ENCODE assay signal across 7 cellular contexts in the genomic region with DNA sequence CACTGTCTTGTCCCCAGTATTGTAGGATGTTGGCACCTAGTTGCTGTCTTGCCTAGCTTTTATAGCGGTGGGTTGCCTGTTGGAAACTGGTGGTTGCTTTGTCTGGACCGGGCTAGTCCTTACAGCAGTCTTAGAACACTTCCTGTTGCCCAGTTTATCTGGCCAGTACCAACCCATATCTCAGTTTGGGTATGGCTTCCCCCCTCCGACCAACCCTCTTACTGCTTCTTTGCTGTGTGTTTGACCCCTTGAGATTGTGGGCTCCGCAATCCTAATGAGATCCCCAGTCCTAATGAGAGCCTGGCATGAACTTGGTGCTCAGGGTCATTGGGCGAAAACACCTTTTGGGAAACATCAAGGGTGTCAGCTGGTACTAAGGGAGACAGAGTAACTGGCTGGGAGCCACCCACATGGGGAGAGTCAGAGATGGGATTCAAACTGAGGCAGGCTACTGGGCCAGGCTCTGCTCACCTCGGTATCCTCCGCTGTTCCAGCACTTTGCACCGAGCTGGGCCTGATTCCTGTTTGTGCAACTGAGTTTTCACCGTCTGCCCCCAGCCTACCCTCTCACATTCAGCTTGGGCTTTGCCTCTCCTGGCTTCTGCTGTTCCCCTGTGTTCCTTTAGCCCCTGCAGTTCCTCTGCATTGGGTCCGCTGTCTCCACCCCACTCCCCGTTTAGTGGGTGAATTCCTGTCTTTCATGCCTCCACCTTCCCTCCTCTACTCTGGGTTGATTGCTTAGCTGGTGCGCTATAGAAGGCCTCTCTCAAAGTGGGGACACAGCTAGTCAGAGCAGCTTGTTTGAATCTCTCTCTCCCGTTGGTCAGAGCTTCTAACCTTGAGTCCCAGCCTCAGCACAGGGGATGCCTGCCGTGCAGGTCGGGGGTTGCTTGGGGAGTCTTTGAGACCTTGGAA. TPM values are rescaled to one million over a fixed set of nuclear protein-coding genes. Genes with fewer than 3 reads are reported as not detected.
DNase-seq lines count a peak whose midpoint lies in the region; ATAC-seq, FAIRE-seq and TF ChIP-seq lines count a peak whose summit lies in the region.

No MANE protein-coding gene starts in this region.

- H3K36me3 ChIP-seq in HEK293 (ENCODE audit: control insufficient read depth in 2 of 2, insufficient read depth in 1 of 2, low read length in 2 of 2) (no peaks in the 10 kb centered on the region), keratinocyte (ENCODE audit: control insufficient read depth in 2 of 2, extremely low read depth in 1 of 2, insufficient read depth in 2 of 2, low read length in 2 of 2) (no peaks in the 10 kb centered on the region)

- dilution Hi-C loops in keratinocyte (cut with MboI; ENCODE audit: extremely low pct_ligation_motif_present, low sequenced_read_pairs) = no loop called here

- H3K9me3 Mint-ChIP-seq in activated B cell treated with CpG ODN at 0.5 μM for 24 hours = no peaks in the 10 kb centered on the region
- no peaks in the 10 kb centered on the region for H3K9me3 Mint-ChIP-seq in stimulated activated effector memory CD8-positive, alpha-beta T cell treated with anti-CD3 and anti-CD28 coated beads, Interleukin-12 subunit alpha, Interleukin-12 subunit beta, amount 100 ng/mL, for 72 hours

- H3K27me3 ChIP-seq in keratinocyte (ENCODE audit: control insufficient read depth, extremely low read depth, insufficient read depth, low read length) = peaks cover 8% of the 10 kb centered on the region

- no peak for TF ChIP-seq POLR2A in GM18505 (IDR thresholded peaks at IDR 0.05; ENCODE audit: borderline replicate concordance, extremely low read depth, insufficient read depth, insufficient read length)

- peak overlapping the region; percentile 12 for H3K27ac Mint-ChIP-seq in activated B cell treated with CpG ODN at 0.5 μM for 24 hours
- peak overlapping the region; percentile 95 for H3K27ac Mint-ChIP-seq in stimulated activated effector memory CD8-positive, alpha-beta T cell treated with anti-CD3 and anti-CD28 coated beads, Interleukin-12 subunit alpha, Interleukin-12 subunit beta, amount 100 ng/mL, for 72 hours

- no peak overlapping the region for H2AFZ ChIP-seq in keratinocyte (ENCODE audit: control insufficient read depth, low read length)

- peak overlapping the region; percentile 85 for H3K4me3 Mint-ChIP-seq in activated B cell treated with CpG ODN at 0.5 μM for 24 hours
- H3K4me3 Mint-ChIP-seq in stimulated activated effector memory CD8-positive, alpha-beta T cell treated with anti-CD3 and anti-CD28 coated beads, Interleukin-12 subunit alpha, Interleukin-12 subunit beta, amount 100 ng/mL, for 72 hours = peak overlapping the region; percentile 94

- peaks cover 3% of the 10 kb centered on the region for H3K36me3 Mint-ChIP-seq in activated B cell treated with CpG ODN at 0.5 μM for 24 hours (ENCODE audit: low read depth)
- H3K36me3 Mint-ChIP-seq in stimulated activated effector memory CD8-positive, alpha-beta T cell treated with anti-CD3 and anti-CD28 coated beads, Interleukin-12 subunit alpha, Interleukin-12 subunit beta, amount 100 ng/mL, for 72 hours = peaks cover 6% of the 10 kb centered on the region

- POLR2A ChIA-PET in HEK293 (lab: Yijun Ruan, JAX) (no interaction called here), activated B cell treated with CpG ODN at 0.5 μM for 24 hours (lab: Charles Lee) (interaction anchor here (1.9 to 5.5 kb wide), 5 partner anchors 53 to 202 kb away, joined by 6 to 55 read pairs (median 14); partner anchors contain the start of genes GRPEL1 and MRFAP1L1)

- no peak overlapping the region for H3K4me3 ChIP-seq in HEK293 (ENCODE audit: low read depth, low read length)
- H3K4me3 ChIP-seq in keratinocyte (ENCODE audit: control insufficient read depth in 2 of 3, extremely low read depth in 1 of 3, insufficient read depth in 2 of 3, low read depth in 1 of 3, low read length in 3 of 3) = no peak overlapping the region

- H3K9me1 ChIP-seq in keratinocyte (ENCODE audit: control insufficient read depth, extremely low read depth, insufficient read depth, low read length) = no peaks in the 10 kb centered on the region

- peak overlapping the region; percentile 87 for H3K4me2 ChIP-seq in keratinocyte (ENCODE audit: control insufficient read depth, extremely low read depth, insufficient read depth, low read depth, low read length)

- intact Hi-C loops in activated B cell treated with CpG ODN at 0.5 μM for 24 hours (cut with micrococcal nuclease) = no loop called here

- no peak for ATAC-seq in activated B cell treated with CpG ODN at 0.5 μM for 24 hours (ENCODE audit: low read depth)
- no peak for ATAC-seq in stimulated activated effector memory CD8-positive, alpha-beta T cell treated with anti-CD3 and anti-CD28 coated beads, Interleukin-12 subunit alpha, Interleukin-12 subunit beta, amount 100 ng/mL, for 72 hours
- ATAC-seq in GM18505 (IDR thresholded peaks at IDR 0.05; ENCODE audit: unreplicated experiment) = no peak
- ATAC-seq in HG03565 (IDR thresholded peaks at IDR 0.05; ENCODE audit: unreplicated experiment) = no peak

- no peaks in the 10 kb centered on the region for H3K4me1 ChIP-seq in HEK293 (ENCODE audit: control insufficient read depth, insufficient read depth, low read length)
- H3K4me1 ChIP-seq in keratinocyte (ENCODE audit: control insufficient read depth, extremely low read depth, insufficient read depth, low read length) = peaks cover 15% of the 10 kb centered on the region

- H3K9me3 ChIP-seq in HEK293 (ENCODE audit: control insufficient read depth, insufficient read depth, low read depth, low read length) = no peaks in the 10 kb centered on the region
- H3K9me3 ChIP-seq in keratinocyte (ENCODE audit: control insufficient read depth, low read depth, low read length) = no peaks in the 10 kb centered on the region

- no peak overlapping the region for H3K9ac ChIP-seq in keratinocyte (ENCODE audit: control insufficient read depth, extremely low read depth, insufficient read depth, low read length)

- DNase-seq in activated B cell treated with CpG ODN at 0.5 μM for 24 hours (no peak), keratinocyte (ENCODE audit: low read depth, low spot score) (no peak), NCI-H1105 treated with DMSO at 0.1 percent for 48 hours (lab: John Stamatoyannopoulos, UW) (no peak)
- DNase-seq in stimulated activated effector memory CD8-positive, alpha-beta T cell treated with anti-CD3 and anti-CD28 coated beads, Interleukin-12 subunit alpha, Interleukin-12 subunit beta, amount 100 ng/mL, for 72 hours (ENCODE audit: low spot score in 2 of 2) = no peak

- peaks cover 5% of the 10 kb centered on the region for H3K27me3 Mint-ChIP-seq in activated B cell treated with CpG ODN at 0.5 μM for 24 hours

- FAIRE-seq in keratinocyte (lab: Jason Lieb, UNC) = no peak

- TF ChIP-seq CTCF in HEK293 (tag by site-specific recombination; IDR thresholded peaks at IDR 0.05) (no peak), activated B cell treated with CpG ODN at 0.5 μM for 24 hours (IDR thresholded peaks at IDR 0.05) (no peak), keratinocyte (optimal IDR thresholded peaks at IDR 0.05 in 1 of 3, IDR thresholded peaks at IDR 0.05 in 1 of 3, conservative IDR thresholded peaks at IDR 0.05 in 1 of 3; ENCODE audit: extremely low read depth in 1 of 3, insufficient read depth in 2 of 3, low read length in 3 of 3) (no peak)

- H3K27ac ChIP-seq in HEK293 (ENCODE audit: extremely low read depth, low read depth, low read length) (no peak overlapping the region), keratinocyte (ENCODE audit: control insufficient read depth, insufficient read depth, low read length) (no peak overlapping the region)

- no peaks in the 10 kb centered on the region for H4K20me1 ChIP-seq in keratinocyte (ENCODE audit: control insufficient read depth, extremely low read depth, insufficient read depth, low read length)

- H3K4me1 Mint-ChIP-seq in activated B cell treated with CpG ODN at 0.5 μM for 24 hours = peaks cover 53% of the 10 kb centered on the region
- H3K4me1 Mint-ChIP-seq in stimulated activated effector memory CD8-positive, alpha-beta T cell treated with anti-CD3 and anti-CD28 coated beads, Interleukin-12 subunit alpha, Interleukin-12 subunit beta, amount 100 ng/mL, for 72 hours = peaks cover 66% of the 10 kb centered on the region

- H3K79me2 ChIP-seq in keratinocyte (ENCODE audit: control insufficient read depth, insufficient read depth, low read length) = no peaks in the 10 kb centered on the region

- CTCF ChIA-PET in HEK293 (lab: Yijun Ruan, JAX) = interaction anchor here (0.6 kb wide), 1 partner anchor 192 kb away, joined by 3 read pairs; no protein-coding TSS in a partner anchor
- CTCF ChIA-PET in activated B cell treated with CpG ODN at 0.5 μM for 24 hours (lab: Charles Lee) = interaction anchor here (0.6 to 0.8 kb wide), 3 partner anchors 63 to 252 kb away, joined by 3 to 4 read pairs (median 4); no protein-coding TSS in a partner anchor

TF ChIP-seq in HEK293, 187 proteins besides CTCF, POLR2A, EP300 and RAD21 (continues in another document):
- TF ChIP-seq ZNF664 (tag by site-specific recombination; IDR thresholded peaks at IDR 0.05) (0 out of 2 replicates have a peak, but pooled peaks have one; percentile 25), BCL11B (tag by site-specific recombination; IDR thresholded peaks at IDR 0.05; ENCODE audit: low read depth) (no peak), ZNF23 (tag by site-specific recombination; IDR thresholded peaks at IDR 0.05; ENCODE audit: borderline replicate concordance) (no peak)

RNA-seq across cellular contexts. Expression of gene TBC1D14, which starts 1.6 kb away (rescaled TPM):
- total RNA-seq in activated B cell treated with CpG ODN at 0.5 μM for 24 hours = 35.1 and 35.2 TPM in 2 replicates
- polyA plus RNA-seq in keratinocyte = 49.8 to 55.1 TPM (median 52.0 TPM) in 3 replicates
- polyA plus RNA-seq in keratinocyte (2011; ENCODE audit: low read depth) = 33.5 TPM
- 54.8 and 57.0 TPM in 2 replicates for polyA plus RNA-seq in keratinocyte (2011; cell fraction: cytosol; rRNA removed)
- 55.4 and 57.0 TPM in 2 replicates for polyA plus RNA-seq in keratinocyte (2011; cell fraction: nucleus; rRNA removed)
- 38.2 and 59.5 TPM in 2 replicates for polyA plus RNA-seq in keratinocyte (2012; ENCODE audit: low replicate concordance)
- polyA minus RNA-seq in keratinocyte = 50.5 to 53.0 TPM (median 51.1 TPM) in 3 replicates
- 40.3 TPM for polyA minus RNA-seq in keratinocyte (2011; cell fraction: cytosol; rRNA and poly(A)+ RNA removed)
- polyA minus RNA-seq in keratinocyte (2011; cell fraction: nucleus; rRNA and poly(A)+ RNA removed) = 31.7 and 48.7 TPM in 2 replicates
